In the genomic region with DNA sequence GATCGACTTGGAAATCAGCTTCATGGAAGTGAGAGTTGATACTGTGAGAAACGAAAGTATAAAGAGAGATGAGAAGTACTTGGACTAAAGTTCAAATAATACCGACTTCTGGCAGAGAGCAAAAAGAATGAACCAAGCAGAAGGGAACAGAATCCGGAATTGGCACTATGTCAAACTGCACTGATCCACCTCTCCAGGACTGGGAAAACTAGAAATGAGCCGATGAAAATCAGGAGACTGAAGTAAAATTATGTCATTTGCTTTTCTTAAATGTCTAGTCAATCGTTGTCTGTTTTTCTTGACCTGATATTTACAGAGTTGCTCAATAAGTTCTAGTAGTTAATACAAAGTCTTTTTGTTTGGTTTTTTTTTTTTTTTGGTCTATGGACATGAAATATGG, we compare ENCODE assay signal across 1 cellular context.
TF ChIP-seq lines count a peak whose summit lies in the region.

No MANE protein-coding gene starts in this region.

TF ChIP-seq in HepG2, 621 proteins besides CTCF, POLR2A, EP300 and RAD21 (continued from another document):
- TF ChIP-seq, protein P1, sequence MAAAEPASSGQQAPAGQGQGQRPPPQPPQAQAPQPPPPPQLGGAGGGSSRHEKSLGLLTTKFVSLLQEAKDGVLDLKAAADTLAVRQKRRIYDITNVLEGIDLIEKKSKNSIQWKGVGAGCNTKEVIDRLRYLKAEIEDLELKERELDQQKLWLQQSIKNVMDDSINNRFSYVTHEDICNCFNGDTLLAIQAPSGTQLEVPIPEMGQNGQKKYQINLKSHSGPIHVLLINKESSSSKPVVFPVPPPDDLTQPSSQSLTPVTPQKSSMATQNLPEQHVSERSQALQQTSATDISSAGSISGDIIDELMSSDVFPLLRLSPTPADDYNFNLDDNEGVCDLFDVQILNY (CRISPR knock-in tag; conservative IDR thresholded peaks at IDR 0.05), result no peak
- TF ChIP-seq ZSCAN12 (CRISPR knock-in tag; IDR thresholded peaks at IDR 0.05) (no peak), RBAK (CRISPR knock-in tag; IDR thresholded peaks at IDR 0.05) (no peak), KMT2A (CRISPR knock-in tag; IDR thresholded peaks at IDR 0.05) (no peak), HNRNPL (IDR thresholded peaks at IDR 0.05; ENCODE audit: low read depth, low read length) (no peak), ZNF570 (CRISPR knock-in tag; IDR thresholded peaks at IDR 0.05; ENCODE audit: borderline replicate concordance) (no peak), SRF (IDR thresholded peaks at IDR 0.05; ENCODE audit: low read depth, low read length) (no peak), ZNF652 (CRISPR knock-in tag; IDR thresholded peaks at IDR 0.05; ENCODE audit: borderline replicate concordance, low read depth) (no peak), FOXA3 (CRISPR knock-in tag; IDR thresholded peaks at IDR 0.05) (no peak), ZFP37 (CRISPR knock-in tag; IDR thresholded peaks at IDR 0.05; ENCODE audit: borderline replicate concordance) (no peak)
TF ChIP-seq in HepG2: peak in this region for 0.
